8 cellular contexts compared by ENCODE assay signal in the genomic region with DNA sequence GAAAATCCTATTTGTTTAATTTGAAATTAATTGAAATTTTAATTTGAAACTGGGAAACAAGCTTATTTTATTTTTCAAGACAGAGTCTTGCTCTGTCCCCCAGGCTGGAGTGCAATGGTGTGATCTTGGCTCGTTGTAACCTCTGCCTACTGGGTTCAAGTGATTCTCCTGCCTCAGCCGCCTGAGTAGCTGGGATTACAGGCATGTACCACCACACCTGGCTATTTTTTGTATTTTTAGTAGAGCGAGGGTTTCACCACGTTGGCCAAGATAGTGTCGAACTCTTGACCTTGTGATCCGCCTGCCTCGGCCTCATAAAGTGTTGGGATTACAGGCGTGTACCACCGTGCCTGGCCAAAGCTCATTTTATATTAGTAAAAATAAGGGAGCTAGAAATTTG. TPM values are rescaled to one million over a fixed set of nuclear protein-coding genes. Genes with fewer than 3 reads are reported as not detected.
DNase-seq lines count a peak whose midpoint lies in the region; ATAC-seq, FAIRE-seq and TF ChIP-seq lines count a peak whose summit lies in the region.

No MANE protein-coding gene starts in this region.

- H3K27me3 ChIP-seq in adipocyte (replicated peaks; ENCODE audit: control insufficient read depth, insufficient read depth, low read length) (no peaks in the 10 kb centered on the region), right lobe of liver (no peaks in the 10 kb centered on the region), testis (no peaks in the 10 kb centered on the region), small intestine (ENCODE audit: control insufficient read depth in 2 of 2, insufficient read depth in 2 of 2, low read length in 2 of 2) (no peaks in the 10 kb centered on the region)

- whole genome bisulfite sequencing in right lobe of liver (ENCODE audit: insufficient coverage, low coverage, low lambda C conversion rate, missing lambda C conversion rate), result 20% methylated on average over 9 of the region's 9 CpGs
- 21 to 39% methylated on average over 9 of the region's 9 CpGs for WGBS in testis, 2 donors
- 2 to 18% (median 10%) methylated on average over 9 of the region's 9 CpGs for WGBS in small intestine, 3 donors

- no peak for TF ChIP-seq POLR2A in right lobe of liver (IDR thresholded peaks at IDR 0.05)
- TF ChIP-seq POLR2A in testis (IDR thresholded peaks at IDR 0.05), result no peak

- H3K36me3 Mint-ChIP-seq in activated CD8-positive, alpha-beta memory T cell treated with anti-CD3 and anti-CD28 coated beads, Interleukin-2, amount 10 ng/mL, durations not matched to agents 7 days and 5 days, result peaks cover 89% of the 10 kb centered on the region

- peak overlapping the region; percentile 96 for H3K4me3 ChIP-seq in adipocyte (ENCODE audit: low read length)
- peak overlapping the region in 2 of 3 donors; percentile 2 for H3K4me3 ChIP-seq in right lobe of liver
- no peak overlapping the region for H3K4me3 ChIP-seq in testis
- H3K4me3 ChIP-seq in small intestine (ENCODE audit: low read depth in 1 of 2, low read length in 2 of 2), result peak overlapping the region in 1 of 2 donors; percentile 37

- H3K4me1 ChIP-seq in adipocyte (ENCODE audit: control insufficient read depth, insufficient read depth, low read length) (peaks cover 68% of the 10 kb centered on the region), right lobe of liver (peaks cover 0 to 69% (median 22%) of the 10 kb centered on the region in 4 donors), testis (peaks cover 37% of the 10 kb centered on the region), small intestine (ENCODE audit: control insufficient read depth in 2 of 2, insufficient read depth in 1 of 2, low read depth in 1 of 2, low read length in 1 of 2) (peaks cover 2 to 10% of the 10 kb centered on the region in 2 donors)

- no peak for TF ChIP-seq CTCF in right lobe of liver (IDR thresholded peaks at IDR 0.05)
- TF ChIP-seq CTCF in testis (IDR thresholded peaks at IDR 0.05), result no peak

- intact Hi-C loops in right lobe of liver (cut with DNase I), result no loop called here
- intact Hi-C loops in testis (cut with DNase I; ENCODE audit: low total_unique reads), result loop anchor here (10.0 kb wide), 1 partner anchor 54 kb away; a partner anchor contains a TSS

- H3K4me3 Mint-ChIP-seq in activated CD8-positive, alpha-beta memory T cell treated with anti-CD3 and anti-CD28 coated beads, Interleukin-2, amount 10 ng/mL, durations not matched to agents 7 days and 5 days, result peak overlapping the region; percentile 98

- no peak for ATAC-seq in activated CD8-positive, alpha-beta memory T cell treated with anti-CD3 and anti-CD28 coated beads, Interleukin-2, amount 10 ng/mL, durations not matched to agents 7 days and 5 days
- ATAC-seq in right lobe of liver (no peak), GM21786 (IDR thresholded peaks at IDR 0.05; ENCODE audit: unreplicated experiment) (no peak), HG03442 (IDR thresholded peaks at IDR 0.05; ENCODE audit: unreplicated experiment) (no peak)

- H3K9me3 ChIP-seq in adipocyte (ENCODE audit: control insufficient read depth, low read length) (no peaks in the 10 kb centered on the region), right lobe of liver (no peaks in the 10 kb centered on the region), testis (no peaks in the 10 kb centered on the region), small intestine (ENCODE audit: control insufficient read depth, low read depth) (no peaks in the 10 kb centered on the region)

- CTCF ChIA-PET in activated CD8-positive, alpha-beta memory T cell treated with anti-CD3 and anti-CD28 coated beads, Interleukin-2, amount 10 ng/mL, durations not matched to agents 7 days and 5 days (lab: Charles Lee), result interaction anchor here (0.9 to 5.7 kb wide), 11 partner anchors 9 to 257 kb away, joined by 3 to 27 read pairs (median 4); no protein-coding TSS in a partner anchor

- no peak for FAIRE-seq in small intestine (lab: Jason Lieb, UNC)

- peak overlapping the region; percentile 67 for H3K27ac Mint-ChIP-seq in activated CD8-positive, alpha-beta memory T cell treated with anti-CD3 and anti-CD28 coated beads, Interleukin-2, amount 10 ng/mL, durations not matched to agents 7 days and 5 days

- peaks cover 62% of the 10 kb centered on the region for H3K4me1 Mint-ChIP-seq in activated CD8-positive, alpha-beta memory T cell treated with anti-CD3 and anti-CD28 coated beads, Interleukin-2, amount 10 ng/mL, durations not matched to agents 7 days and 5 days

- H3K9ac ChIP-seq in adipocyte (ENCODE audit: low read length), result peak overlapping the region; percentile 100

- H3K9me3 Mint-ChIP-seq in activated CD8-positive, alpha-beta memory T cell treated with anti-CD3 and anti-CD28 coated beads, Interleukin-2, amount 10 ng/mL, durations not matched to agents 7 days and 5 days (ENCODE audit: low read depth), result no peaks in the 10 kb centered on the region

- peaks cover 2% of the 10 kb centered on the region for H3K27me3 Mint-ChIP-seq in activated CD8-positive, alpha-beta memory T cell treated with anti-CD3 and anti-CD28 coated beads, Interleukin-2, amount 10 ng/mL, durations not matched to agents 7 days and 5 days

- DNase-seq in activated CD8-positive, alpha-beta memory T cell treated with anti-CD3 and anti-CD28 coated beads, Interleukin-2, amount 10 ng/mL, durations not matched to agents 7 days and 5 days, result no peak
- DNase-seq in activated CD8-positive, alpha-beta memory T cell treated with anti-CD3 and anti-CD28 coated beads for 24 hours, result no peak
- DNase-seq in adipocyte (ENCODE audit: low read depth) (no peak), right lobe of liver (peak in 1 of 3 donors; percentile 25), testis (peak; percentile 14), small intestine (no peak)

- H3K27ac ChIP-seq in right lobe of liver, result no peak overlapping the region
- H3K27ac ChIP-seq in testis, result no peak overlapping the region
- H3K27ac ChIP-seq in small intestine (ENCODE audit: low read depth in 1 of 2, low read length in 1 of 2), result peak overlapping the region in 1 of 2 donors; percentile 52

- peaks cover 75% of the 10 kb centered on the region for H3K36me3 ChIP-seq in adipocyte (ENCODE audit: control insufficient read depth, insufficient read depth, low read length, severe bottlenecking)
- peaks cover 10 to 68% (median 47%) of the 10 kb centered on the region in 4 donors for H3K36me3 ChIP-seq in right lobe of liver
- H3K36me3 ChIP-seq in testis (ENCODE audit: low read depth, missing control alignments), result no peaks in the 10 kb centered on the region
- H3K36me3 ChIP-seq in small intestine (ENCODE audit: control insufficient read depth in 2 of 2, insufficient read depth in 2 of 2, low read length in 2 of 2), result peaks cover 23 to 30% of the 10 kb centered on the region in 2 donors

RNA-seq across cellular contexts. Expression of a gene that starts 4.2 kb away (rescaled TPM):
- 100 to 1,000 TPM; 416 to 514 TPM for total RNA-seq in activated CD8-positive, alpha-beta memory T cell treated with anti-CD3 and anti-CD28 coated beads, Interleukin-2, amount 10 ng/mL, durations not matched to agents 7 days and 5 days
- 100 to 1,000 TPM in 2 of 6 experiments, 10 to 100 TPM in 4; 36.8 to 103 (median 71.4) TPM for total RNA-seq in right lobe of liver
- total RNA-seq in testis, result 100 to 1,000 TPM; 180 to 183 TPM
- 289 TPM for polyA plus RNA-seq in testis (ENCODE audit: insufficient read depth, low read depth, low replicate concordance)
- 100 to 1,000 TPM; 115 to 311 (median 126) TPM for polyA plus RNA-seq in small intestine

RNA-seq across cellular contexts. Expression of a gene that starts 51.0 kb away (rescaled TPM):
- 10 to 100 TPM; 47.7 to 54.7 TPM for total RNA-seq in activated CD8-positive, alpha-beta memory T cell treated with anti-CD3 and anti-CD28 coated beads, Interleukin-2, amount 10 ng/mL, durations not matched to agents 7 days and 5 days
- total RNA-seq in right lobe of liver (10 to 100 TPM; 12.5 to 19.2 (median 16.1) TPM), testis (10 to 100 TPM; 20.4 to 23.9 TPM)
- polyA plus RNA-seq in testis (ENCODE audit: insufficient read depth, low read depth, low replicate concordance) (22.0 TPM), small intestine (10 to 100 TPM; 27.6 to 52.1 (median 34.0) TPM)

Comparison
In these comparisons a context has a peak if more than half of its experiments do, and no peak if none do; other contexts are left out.
1. H3K4me3 ChIP-seq: peak in adipocyte (single experiment) and right lobe of liver (2 of 3); none in testis (0 of 2).